ENCODE assay signal across 15 cellular contexts in genomic region chr10:8967004-8967530, GRCh38.
"Had no signal": no experiment of that assay in that cellular context is flagged by ENCODE, and none has a peak within 500 bp of the region (broad histone marks: within the 10 kb centered on the region; RNA-seq: fewer than 3 reads in every experiment).

No MANE protein-coding gene starts in this region.

- H3K4me2 ChIP-seq: smooth muscle cell had no signal

- H3K27me3 Mint-ChIP-seq: activated B cell treated with CpG ODN at 0.5 μM for 24 hours; naive thymus-derived CD4-positive, alpha-beta T cell had no signal

- H3K79me2 ChIP-seq: parathyroid adenoma had no signal

- H3K27ac ChIP-seq: cardiac muscle cell, parathyroid adenoma, tibial nerve had no signal

- H3K9ac ChIP-seq: parathyroid adenoma had no signal

- H3K4me1 Mint-ChIP-seq: activated B cell treated with CpG ODN at 0.5 μM for 24 hours; naive thymus-derived CD4-positive, alpha-beta T cell; T-helper 17 cell had no signal

- H3K4me3 ChIP-seq: cardiac muscle cell, lung, smooth muscle cell, tibial nerve had no signal

- H2AFZ ChIP-seq: parathyroid adenoma had no signal

- H3K27ac Mint-ChIP-seq: activated B cell treated with CpG ODN at 0.5 μM for 24 hours, T-helper 17 cell had no signal

- H3K4me3 Mint-ChIP-seq: activated B cell treated with CpG ODN at 0.5 μM for 24 hours; naive thymus-derived CD4-positive, alpha-beta T cell; T-helper 17 cell had no signal

- H3K36me3 ChIP-seq: cardiac muscle cell, tibial nerve had no signal

- H3K4me1 ChIP-seq: parathyroid adenoma, tibial nerve had no signal

- H3K9me3 ChIP-seq: tibial nerve had no signal

- DNase-seq: activated B cell treated with CpG ODN at 0.5 μM for 24 hours; activated CD4-positive, alpha-beta T cell treated with anti-CD3 and anti-CD28 coated beads, Interleukin-2, amount 50 U/mL, for 4 hours; activated CD8-positive, alpha-beta memory T cell treated with anti-CD3 and anti-CD28 coated beads, Interleukin-2, amount 50 U/mL, for 4 hours; activated effector memory CD4-positive, alpha-beta T cell treated with anti-CD3 and anti-CD28 coated beads, Interleukin-2, amount 50 U/mL, for 16 hours; aorta; glutamatergic neuron; left colon; naive thymus-derived CD4-positive, alpha-beta T cell; Right ventricle myocardium superior; T-helper 17 cell had no signal

- H3K27me3 ChIP-seq: cardiac muscle cell, tibial nerve had no signal
